Comparison of ENCODE assay signal across 1 cellular context in the genomic region with DNA sequence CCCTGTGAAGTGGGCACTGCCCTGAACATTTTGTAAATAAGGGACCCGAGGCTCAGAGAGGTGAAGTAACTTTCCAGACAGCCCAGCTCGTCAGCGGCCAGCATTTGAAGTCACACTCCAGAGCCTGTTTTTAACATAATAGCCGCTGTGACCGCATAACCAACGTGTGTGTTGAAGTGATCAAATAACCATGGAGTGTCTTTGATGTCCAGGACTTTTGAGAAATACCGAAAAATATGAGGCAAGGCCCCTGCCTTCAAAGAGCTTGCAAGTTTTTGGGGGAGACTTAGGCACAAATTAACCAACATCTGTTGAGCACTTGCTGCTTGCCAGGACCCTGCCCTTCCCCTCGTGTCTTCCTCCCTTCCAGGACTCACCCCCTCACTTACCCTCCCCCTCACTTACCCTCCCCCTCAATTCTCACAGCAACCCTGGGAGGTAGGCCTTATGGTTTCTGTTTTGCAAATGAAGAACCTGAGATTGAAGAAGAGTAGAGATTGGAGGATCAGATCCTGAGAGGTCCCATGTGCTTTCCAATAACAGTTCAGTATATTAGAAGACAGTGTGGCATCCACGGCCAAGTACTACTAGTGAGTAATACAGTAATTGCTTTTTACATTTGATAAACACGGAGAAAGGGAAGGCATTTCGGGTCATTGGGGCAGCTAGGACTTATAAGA.
TF ChIP-seq lines count a peak whose summit lies in the region.

No MANE protein-coding gene starts in this region.

TF ChIP-seq in HepG2, 621 proteins besides CTCF, POLR2A, EP300 and RAD21 (continued from another document and continues in another):
- no peak for TF ChIP-seq ZBTB40 (IDR thresholded peaks at IDR 0.05)
- no peak for TF ChIP-seq ZBTB40 (CRISPR knock-in tag; IDR thresholded peaks at IDR 0.05)
- TF ChIP-seq KAT8 (CRISPR knock-in tag; IDR thresholded peaks at IDR 0.05), result 0 out of 2 replicates have a peak, but pooled peaks have one; percentile 12
- TF ChIP-seq FOXM1 (CRISPR knock-in tag; IDR thresholded peaks at IDR 0.05), result no peak
- TF ChIP-seq ZNF432 (CRISPR knock-in tag; IDR thresholded peaks at IDR 0.05; ENCODE audit: borderline replicate concordance), result no peak
- no peak for TF ChIP-seq ZNF501 (CRISPR knock-in tag; IDR thresholded peaks at IDR 0.05)
- peak; percentile 22 for TF ChIP-seq TEAD3 (CRISPR knock-in tag; optimal IDR thresholded peaks at IDR 0.05; ENCODE audit: borderline replicate concordance)
- no peak for TF ChIP-seq GMEB2 (CRISPR knock-in tag; IDR thresholded peaks at IDR 0.05; ENCODE audit: low read depth)
- TF ChIP-seq KDM5A (IDR thresholded peaks at IDR 0.05; ENCODE audit: borderline replicate concordance, low read length), result peak; percentile 61; the same call in 1 of the 2 replicates
- no peak for TF ChIP-seq ZZZ3 (CRISPR knock-in tag; IDR thresholded peaks at IDR 0.05; ENCODE audit: borderline replicate concordance)
- TF ChIP-seq, protein P1, sequence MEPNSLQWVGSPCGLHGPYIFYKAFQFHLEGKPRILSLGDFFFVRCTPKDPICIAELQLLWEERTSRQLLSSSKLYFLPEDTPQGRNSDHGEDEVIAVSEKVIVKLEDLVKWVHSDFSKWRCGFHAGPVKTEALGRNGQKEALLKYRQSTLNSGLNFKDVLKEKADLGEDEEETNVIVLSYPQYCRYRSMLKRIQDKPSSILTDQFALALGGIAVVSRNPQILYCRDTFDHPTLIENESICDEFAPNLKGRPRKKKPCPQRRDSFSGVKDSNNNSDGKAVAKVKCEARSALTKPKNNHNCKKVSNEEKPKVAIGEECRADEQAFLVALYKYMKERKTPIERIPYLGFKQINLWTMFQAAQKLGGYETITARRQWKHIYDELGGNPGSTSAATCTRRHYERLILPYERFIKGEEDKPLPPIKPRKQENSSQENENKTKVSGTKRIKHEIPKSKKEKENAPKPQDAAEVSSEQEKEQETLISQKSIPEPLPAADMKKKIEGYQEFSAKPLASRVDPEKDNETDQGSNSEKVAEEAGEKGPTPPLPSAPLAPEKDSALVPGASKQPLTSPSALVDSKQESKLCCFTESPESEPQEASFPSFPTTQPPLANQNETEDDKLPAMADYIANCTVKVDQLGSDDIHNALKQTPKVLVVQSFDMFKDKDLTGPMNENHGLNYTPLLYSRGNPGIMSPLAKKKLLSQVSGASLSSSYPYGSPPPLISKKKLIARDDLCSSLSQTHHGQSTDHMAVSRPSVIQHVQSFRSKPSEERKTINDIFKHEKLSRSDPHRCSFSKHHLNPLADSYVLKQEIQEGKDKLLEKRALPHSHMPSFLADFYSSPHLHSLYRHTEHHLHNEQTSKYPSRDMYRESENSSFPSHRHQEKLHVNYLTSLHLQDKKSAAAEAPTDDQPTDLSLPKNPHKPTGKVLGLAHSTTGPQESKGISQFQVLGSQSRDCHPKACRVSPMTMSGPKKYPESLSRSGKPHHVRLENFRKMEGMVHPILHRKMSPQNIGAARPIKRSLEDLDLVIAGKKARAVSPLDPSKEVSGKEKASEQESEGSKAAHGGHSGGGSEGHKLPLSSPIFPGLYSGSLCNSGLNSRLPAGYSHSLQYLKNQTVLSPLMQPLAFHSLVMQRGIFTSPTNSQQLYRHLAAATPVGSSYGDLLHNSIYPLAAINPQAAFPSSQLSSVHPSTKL (CRISPR knock-in tag; IDR thresholded peaks at IDR 0.05), result 0 out of 2 replicates have a peak, but pooled peaks have one; percentile 4
- TF ChIP-seq ZNF646 (CRISPR knock-in tag; IDR thresholded peaks at IDR 0.05), result no peak
- no peak for TF ChIP-seq GABPA (IDR thresholded peaks at IDR 0.05; ENCODE audit: low read depth, low read length)
- no peak for TF ChIP-seq GABPA (CRISPR knock-in tag; IDR thresholded peaks at IDR 0.05; ENCODE audit: low read depth)
- TF ChIP-seq ZNF431 (CRISPR knock-in tag; IDR thresholded peaks at IDR 0.05; ENCODE audit: borderline replicate concordance, low read depth), result no peak
- no peak for TF ChIP-seq HNRNPUL1 (IDR thresholded peaks at IDR 0.05; ENCODE audit: low read depth, low read length)
- peak; percentile 34 for TF ChIP-seq PRPF4 (IDR thresholded peaks at IDR 0.05; ENCODE audit: low read depth, low read length, poor library complexity, severe bottlenecking)
- TF ChIP-seq HINFP (CRISPR knock-in tag; IDR thresholded peaks at IDR 0.05; ENCODE audit: low read depth), result 0 out of 2 replicates have a peak, but pooled peaks have one; percentile 26
- peak; percentile 34; the same call in 1 of the 2 replicates for TF ChIP-seq ERF (CRISPR knock-in tag; IDR thresholded peaks at IDR 0.05)
- no peak for TF ChIP-seq MYC (CRISPR knock-in tag; IDR thresholded peaks at IDR 0.05; ENCODE audit: borderline replicate concordance)
- no peak for TF ChIP-seq KLF15 (CRISPR knock-in tag; IDR thresholded peaks at IDR 0.05; ENCODE audit: borderline replicate concordance)
